In genomic region chr7:44145419-44145968, GRCh38 we compare ENCODE assay signal across 7 cellular contexts. TPM values are rescaled to one million over a fixed set of nuclear protein-coding genes. Genes with fewer than 3 reads are reported as not detected.
DNase-seq lines count a peak whose midpoint lies in the region; ATAC-seq, FAIRE-seq and TF ChIP-seq lines count a peak whose summit lies in the region.

No MANE protein-coding gene starts in this region.

- peak overlapping the region; percentile 72 for H3K27ac Mint-ChIP-seq in activated CD4-positive, alpha-beta T cell treated with anti-CD3 and anti-CD28 coated beads for 36 hours
- no peak overlapping the region for H3K27ac Mint-ChIP-seq in dendritic cell treated with granulocyte-macrophage colony-stimulating factor and Interleukin-4, amounts not matched to agents 40 ng/mL and 50 ng/mL, for 4 days
- no peak overlapping the region for H3K27ac Mint-ChIP-seq in stimulated activated effector memory CD8-positive, alpha-beta T cell treated with anti-CD3 and anti-CD28 coated beads, Interleukin-12 subunit alpha, Interleukin-12 subunit beta, amount 100 ng/mL, for 72 hours

- H3K27ac ChIP-seq in muscle layer of colon (ENCODE audit: low read depth, low read length), result no peak overlapping the region

- peak overlapping the region; percentile 32 to 38 for H3K4me3 ChIP-seq in muscle layer of colon (ENCODE audit: low read depth in 1 of 2, low read length in 2 of 2)

- H3K4me1 Mint-ChIP-seq in activated CD4-positive, alpha-beta T cell treated with anti-CD3 and anti-CD28 coated beads for 36 hours, result peaks cover 6% of the 10 kb centered on the region
- H3K4me1 Mint-ChIP-seq in dendritic cell treated with granulocyte-macrophage colony-stimulating factor and Interleukin-4, amounts not matched to agents 40 ng/mL and 50 ng/mL, for 4 days (ENCODE audit: low read depth), result peaks cover 17% of the 10 kb centered on the region
- H3K4me1 Mint-ChIP-seq in stimulated activated effector memory CD8-positive, alpha-beta T cell treated with anti-CD3 and anti-CD28 coated beads, Interleukin-12 subunit alpha, Interleukin-12 subunit beta, amount 100 ng/mL, for 72 hours, result peaks cover 11% of the 10 kb centered on the region

- CTCF ChIA-PET in activated CD4-positive, alpha-beta T cell treated with anti-CD3 and anti-CD28 coated beads for 36 hours (lab: Charles Lee), result interaction anchor here (0.7 kb wide), 1 partner anchor 32 kb away, joined by 4 read pairs; no protein-coding TSS in a partner anchor

- intact Hi-C loops in activated CD4-positive, alpha-beta T cell treated with anti-CD3 and anti-CD28 coated beads for 36 hours (cut with DNase I, micrococcal nuclease), result no loop called here
- intact Hi-C loops in dendritic cell treated with granulocyte-macrophage colony-stimulating factor and Interleukin-4, amounts not matched to agents 40 ng/mL and 50 ng/mL, for 4 days (cut with micrococcal nuclease), result no loop called here

- POLR2A ChIA-PET in activated CD4-positive, alpha-beta T cell treated with anti-CD3 and anti-CD28 coated beads for 36 hours (lab: Charles Lee), result no interaction called here

- H3K9me3 Mint-ChIP-seq in activated CD4-positive, alpha-beta T cell treated with anti-CD3 and anti-CD28 coated beads for 36 hours (ENCODE audit: low read depth), result no peaks in the 10 kb centered on the region
- H3K9me3 Mint-ChIP-seq in dendritic cell treated with granulocyte-macrophage colony-stimulating factor and Interleukin-4, amounts not matched to agents 40 ng/mL and 50 ng/mL, for 4 days, result no peaks in the 10 kb centered on the region
- no peaks in the 10 kb centered on the region for H3K9me3 Mint-ChIP-seq in stimulated activated effector memory CD8-positive, alpha-beta T cell treated with anti-CD3 and anti-CD28 coated beads, Interleukin-12 subunit alpha, Interleukin-12 subunit beta, amount 100 ng/mL, for 72 hours

- TF ChIP-seq POLR2A in GM18505 (IDR thresholded peaks at IDR 0.05; ENCODE audit: borderline replicate concordance, extremely low read depth, insufficient read depth, insufficient read length), result no peak
- no peak for TF ChIP-seq POLR2A in H54 (IDR thresholded peaks at IDR 0.05; ENCODE audit: low read depth, low read length)

- FAIRE-seq in H54 (lab: Jason Lieb, UNC), result no peak

- DNase-seq in activated CD4-positive, alpha-beta T cell treated with anti-CD3 and anti-CD28 coated beads for 36 hours, result peak; percentile 76
- peak in 1 of 2 donors; percentile 12 for DNase-seq in stimulated activated effector memory CD8-positive, alpha-beta T cell treated with anti-CD3 and anti-CD28 coated beads, Interleukin-12 subunit alpha, Interleukin-12 subunit beta, amount 100 ng/mL, for 72 hours (ENCODE audit: low spot score in 2 of 2)
- DNase-seq in H54 (ENCODE audit: insufficient read length, low spot score) (no peak), GDM1 (lab: John Stamatoyannopoulos, UW) (no peak)

- peaks cover 3% of the 10 kb centered on the region for H3K27me3 Mint-ChIP-seq in activated CD4-positive, alpha-beta T cell treated with anti-CD3 and anti-CD28 coated beads for 36 hours
- H3K27me3 Mint-ChIP-seq in dendritic cell treated with granulocyte-macrophage colony-stimulating factor and Interleukin-4, amounts not matched to agents 40 ng/mL and 50 ng/mL, for 4 days, result peaks cover 46% of the 10 kb centered on the region

- H3K9ac ChIP-seq in muscle layer of colon (ENCODE audit: low read length), result no peak overlapping the region

- H3K36me3 ChIP-seq in muscle layer of colon (ENCODE audit: insufficient read depth, low read length), result no peaks in the 10 kb centered on the region

- ATAC-seq in activated CD4-positive, alpha-beta T cell treated with anti-CD3 and anti-CD28 coated beads for 36 hours, result peak; percentile 66
- peak; percentile 72 for ATAC-seq in stimulated activated effector memory CD8-positive, alpha-beta T cell treated with anti-CD3 and anti-CD28 coated beads, Interleukin-12 subunit alpha, Interleukin-12 subunit beta, amount 100 ng/mL, for 72 hours
- no peak for ATAC-seq in GM18505 (IDR thresholded peaks at IDR 0.05; ENCODE audit: unreplicated experiment)

- no peaks in the 10 kb centered on the region for H3K9me3 ChIP-seq in muscle layer of colon (ENCODE audit: low read length)

- H3K27me3 ChIP-seq in muscle layer of colon (ENCODE audit: control insufficient read depth in 1 of 2, insufficient read depth in 2 of 2, low read length in 2 of 2), result peaks cover 0 to 24% of the 10 kb centered on the region in 2 donors

- peak overlapping the region; percentile 64 for H3K4me3 Mint-ChIP-seq in activated CD4-positive, alpha-beta T cell treated with anti-CD3 and anti-CD28 coated beads for 36 hours
- H3K4me3 Mint-ChIP-seq in dendritic cell treated with granulocyte-macrophage colony-stimulating factor and Interleukin-4, amounts not matched to agents 40 ng/mL and 50 ng/mL, for 4 days, result peak overlapping the region; percentile 57
- H3K4me3 Mint-ChIP-seq in stimulated activated effector memory CD8-positive, alpha-beta T cell treated with anti-CD3 and anti-CD28 coated beads, Interleukin-12 subunit alpha, Interleukin-12 subunit beta, amount 100 ng/mL, for 72 hours, result peak overlapping the region; percentile 73

- no peaks in the 10 kb centered on the region for H3K36me3 Mint-ChIP-seq in activated CD4-positive, alpha-beta T cell treated with anti-CD3 and anti-CD28 coated beads for 36 hours (ENCODE audit: low read depth)
- no peaks in the 10 kb centered on the region for H3K36me3 Mint-ChIP-seq in dendritic cell treated with granulocyte-macrophage colony-stimulating factor and Interleukin-4, amounts not matched to agents 40 ng/mL and 50 ng/mL, for 4 days (ENCODE audit: low read depth)
- H3K36me3 Mint-ChIP-seq in stimulated activated effector memory CD8-positive, alpha-beta T cell treated with anti-CD3 and anti-CD28 coated beads, Interleukin-12 subunit alpha, Interleukin-12 subunit beta, amount 100 ng/mL, for 72 hours, result no peaks in the 10 kb centered on the region

- no peaks in the 10 kb centered on the region for H3K4me1 ChIP-seq in muscle layer of colon (ENCODE audit: insufficient read depth, low read length)

RNA-seq across cellular contexts. Expression of gene MYL7, which starts 4.4 kb away (rescaled TPM):
- not detected for total RNA-seq in activated CD4-positive, alpha-beta T cell treated with anti-CD3 and anti-CD28 coated beads for 36 hours

RNA-seq across cellular contexts. Expression of gene POLD2, which starts 22.1 kb away (rescaled TPM):
- total RNA-seq in activated CD4-positive, alpha-beta T cell treated with anti-CD3 and anti-CD28 coated beads for 36 hours, result 100 to 1,000 TPM; 250 to 347 TPM

RNA-seq across cellular contexts. Expression of gene AEBP1, which starts 41.3 kb away (rescaled TPM):
- total RNA-seq in activated CD4-positive, alpha-beta T cell treated with anti-CD3 and anti-CD28 coated beads for 36 hours, result 10 to 100 TPM; 18.2 to 18.3 TPM

RNA-seq across cellular contexts. Expression of gene GCK, which starts 43.7 kb away (rescaled TPM):
- total RNA-seq in activated CD4-positive, alpha-beta T cell treated with anti-CD3 and anti-CD28 coated beads for 36 hours, result 1 to 10 TPM in 1 of 2 experiments, under 1 TPM in 1; 0.53 to 1.3 TPM

RNA-seq across cellular contexts. Expression of gene YKT6, which starts 55.3 kb away (rescaled TPM):
- total RNA-seq in activated CD4-positive, alpha-beta T cell treated with anti-CD3 and anti-CD28 coated beads for 36 hours, result 10 to 100 TPM; 51.0 to 51.3 TPM
